Comparison of ENCODE assay signal across 9 cellular contexts in the genomic region with DNA sequence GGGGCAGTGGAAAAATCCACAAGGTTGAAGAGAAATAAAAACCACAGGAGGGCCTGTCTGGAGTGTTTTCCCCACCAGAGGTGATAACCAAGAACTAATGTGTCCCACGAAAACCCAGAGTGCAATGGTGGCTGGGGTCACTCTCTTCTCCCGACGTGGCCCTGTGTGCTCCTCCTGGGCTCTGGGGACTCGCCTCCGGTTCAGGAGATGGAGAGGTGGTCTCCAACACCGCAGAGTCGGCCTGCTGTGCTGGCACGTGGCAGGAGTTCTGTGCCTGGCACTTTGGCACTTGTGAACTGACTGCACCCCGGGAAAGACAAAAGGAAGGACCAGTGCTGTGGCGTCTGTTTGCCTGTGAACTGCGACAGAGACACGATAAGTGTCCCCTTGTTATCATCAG.
"Had no signal": no experiment of that assay in that cellular context is flagged by ENCODE, and none has a peak within 500 bp of the region (broad histone marks: within the 10 kb centered on the region; RNA-seq: fewer than 3 reads in every experiment).

No MANE protein-coding gene starts in this region.

- DNase-seq: HFFc6, Karpas-422, KBM-7 had no signal

- H3K9ac ChIP-seq: KMS-11 had no signal

- H3K36me3 Mint-ChIP-seq: IgD-negative memory B cell had no signal

- H3K9me3 ChIP-seq: HAP-1 had no signal

- ATAC-seq: HCT116, HepG2 had no signal

- H3K9me3 Mint-ChIP-seq: HFFc6, IgD-negative memory B cell had no signal

- H3K4me1 ChIP-seq: HAP-1 had no signal

- H3K4me3 ChIP-seq: GM23338, HAP-1 had no signal

- H3K4me2 ChIP-seq: GM23338, KMS-11 had no signal

- H3K4me1 Mint-ChIP-seq: IgD-negative memory B cell had no signal

- H3K27ac ChIP-seq: KMS-11 had no signal

- H3K36me3 ChIP-seq: HAP-1 had no signal

- H3K4me3 Mint-ChIP-seq: GM23338, HFFc6 had no signal

- H3K27ac Mint-ChIP-seq: HFFc6, IgD-negative memory B cell had no signal
